ENCODE assay signal across 28 cellular contexts in the genomic region with DNA sequence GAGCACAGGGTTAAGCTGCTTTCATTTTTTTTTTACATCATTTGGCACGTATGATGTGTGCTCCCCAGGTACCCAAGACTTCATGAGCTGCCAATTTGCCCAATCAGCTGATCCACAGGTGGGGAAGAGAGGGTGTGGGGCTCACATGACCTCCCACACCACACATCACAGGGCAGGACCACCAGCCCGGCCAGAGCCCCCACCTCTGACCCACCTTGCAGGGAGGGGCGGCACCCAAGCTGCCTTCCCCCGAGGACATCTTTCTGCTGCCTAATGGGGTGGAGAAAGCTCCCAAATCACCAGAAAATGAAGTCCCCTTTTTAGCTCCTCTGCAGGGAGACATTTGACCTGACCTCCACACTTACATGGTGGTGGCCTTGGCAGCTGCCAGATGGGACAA.
DNase-seq lines count a peak whose midpoint lies in the region; ATAC-seq, FAIRE-seq and TF ChIP-seq lines count a peak whose summit lies in the region.
"Had no signal": no experiment of that assay in that cellular context is flagged by ENCODE, and none has a peak within 500 bp of the region (broad histone marks: within the 10 kb centered on the region; RNA-seq: fewer than 3 reads in every experiment).

No MANE protein-coding gene starts in this region.

- no peak for TF ChIP-seq POLR2A in vagina (IDR thresholded peaks at IDR 0.05)

- TF ChIP-seq CTCF in bronchial epithelial cell (IDR thresholded peaks at IDR 0.05; ENCODE audit: insufficient read depth, low read length, severe bottlenecking) (no peak), vagina (IDR thresholded peaks at IDR 0.05) (no peak)

- DNase-seq in bronchial epithelial cell (ENCODE audit: low read depth) (no peak), mesenteric fat pad (ENCODE audit: low spot score) (peak; percentile 35), vagina (ENCODE audit: extremely low spot score in 2 of 2) (no peak)
- DNase-seq: 8988T; ACHN; BE2C; C1 segment of cervical spinal cord; CD4-positive, alpha-beta memory T cell; CD4-positive, CD25-positive, alpha-beta regulatory T cell; CD8-positive, alpha-beta memory T cell; COR-L47; DMS 273 treated with DMSO at 0.1 percent for 48 hours; DMS153; DMS53; DMS79; DND-41; EL; GDM1 had no signal

- ATAC-seq in HG03457 (IDR thresholded peaks at IDR 0.05; ENCODE audit: unreplicated experiment) = no peak
- no peak for ATAC-seq in GM18909 (IDR thresholded peaks at IDR 0.05; ENCODE audit: poor library complexity, unreplicated experiment)
- ATAC-seq: GM12878 had no signal

- peak; percentile 75 for FAIRE-seq in bronchial epithelial cell (lab: Jason Lieb, UNC)
- FAIRE-seq: A204.1, GM12878, GM12892, GM18507, GM19239 had no signal

- no peak overlapping the region for H3K4me3 ChIP-seq in bronchial epithelial cell (ENCODE audit: low read depth, low read length)
- H3K4me3 ChIP-seq in thymus (ENCODE audit: low read length) = no peak overlapping the region
- no peak overlapping the region for H3K4me3 ChIP-seq in vagina
- H3K4me3 ChIP-seq: BLaER1, GM12878 had no signal

- intact Hi-C loops in vagina (cut with DNase I) = loop anchor here (5.0 kb wide), 1 partner anchor 786 kb away; no protein-coding TSS in a partner anchor

- 78% methylated on average over 4 of the region's 4 CpGs for WGBS in thymus

- H3K36me3 ChIP-seq in bronchial epithelial cell (ENCODE audit: control insufficient read depth, insufficient read depth, low read length) (no peaks in the 10 kb centered on the region), thymus (ENCODE audit: control insufficient read depth, insufficient read depth) (no peaks in the 10 kb centered on the region), vagina (no peaks in the 10 kb centered on the region)
- H3K36me3 ChIP-seq: BE2C, BLaER1 had no signal

- H3K27ac ChIP-seq in angular gyrus (ENCODE audit: low read depth, low read length) (peak overlapping the region; percentile 15), thymus (ENCODE audit: low read depth) (peak overlapping the region; percentile 2), vagina (no peak overlapping the region)
- H3K27ac ChIP-seq: BLaER1 had no signal

- H3K27me3 ChIP-seq in bronchial epithelial cell (ENCODE audit: control insufficient read depth, insufficient read depth, low read length) (no peaks in the 10 kb centered on the region), thymus (ENCODE audit: control insufficient read depth, insufficient read depth) (no peaks in the 10 kb centered on the region), vagina (no peaks in the 10 kb centered on the region)
- H3K27me3 ChIP-seq: BE2C, BLaER1 had no signal

- no peaks in the 10 kb centered on the region for H3K4me1 ChIP-seq in thymus (ENCODE audit: control insufficient read depth, insufficient read depth, low read length)
- H3K4me1 ChIP-seq in vagina = peaks cover 7% of the 10 kb centered on the region
- H3K4me1 ChIP-seq: BE2C had no signal

- H3K9me3 ChIP-seq in thymus (ENCODE audit: control insufficient read depth) (no peaks in the 10 kb centered on the region), vagina (no peaks in the 10 kb centered on the region)
- H3K9me3 ChIP-seq: BE2C, BLaER1 had no signal
